Comparison of ENCODE assay signal across 7 cellular contexts in genomic region chr12:53251477-53252348, GRCh38. TPM values are rescaled to one million over a fixed set of nuclear protein-coding genes. Genes with fewer than 3 reads are reported as not detected.
DNase-seq lines count a peak whose midpoint lies in the region; ATAC-seq, FAIRE-seq and TF ChIP-seq lines count a peak whose summit lies in the region.

No MANE protein-coding gene starts in this region.

- ATAC-seq in HG02642 (IDR thresholded peaks at IDR 0.05; ENCODE audit: poor library complexity, unreplicated experiment) = peak; percentile 90
- peak; percentile 91 for ATAC-seq in K562

- no peaks in the 10 kb centered on the region for H4K20me1 ChIP-seq in K562 (replicated peaks; ENCODE audit: control insufficient read depth, insufficient read depth, low read length)

- peak; percentile 2; the same call in 1 of the 2 replicates for TF ChIP-seq EP300 in K562 (IDR thresholded peaks at IDR 0.05; ENCODE audit: low read length)

- H3K9me1 ChIP-seq in K562 (ENCODE audit: control insufficient read depth, insufficient read depth, low read length) = no peaks in the 10 kb centered on the region

- CTCF ChIA-PET in K562 (lab: Yijun Ruan, JAX; ENCODE audit: low intra/inter-chr PET ratio) = interaction anchor here (1.7 kb wide), 1 partner anchor 38 kb away, joined by 10 read pairs; no protein-coding TSS in a partner anchor

- in situ Hi-C loops in K562 (cut with MboI) = no loop called here

- peak overlapping the region; percentile 87 for H2AFZ ChIP-seq in K562 (ENCODE audit: low read depth, low read length)

- DNase-seq in GM12892 (ENCODE audit: insufficient read length) (peak; percentile 95), NCI-H146 (lab: John Stamatoyannopoulos, UW) (peak; percentile 85), T1000 (lab: John Stamatoyannopoulos, UW) (peak; percentile 79), K562 (ENCODE audit: extremely low read depth in 1 of 4, low spot score in 3 of 4) (peak; percentile 85 to 94 (median 94)), skeletal muscle cell (ENCODE audit: low read depth) (no peak)

- H3K9me3 ChIP-seq in K562 (replicated peaks; ENCODE audit: control insufficient read depth, insufficient read depth, low read depth, low read length) (no peaks in the 10 kb centered on the region), iPS-15b (ENCODE audit: control insufficient read depth, insufficient read depth, low read length) (no peaks in the 10 kb centered on the region)

- H3K9ac ChIP-seq in K562 (ENCODE audit: insufficient read depth in 1 of 2, low read depth in 2 of 2, low read length in 2 of 2) (peak overlapping the region; percentile 81 to 98), iPS-15b (ENCODE audit: low read depth, low read length) (peak overlapping the region; percentile 74)

- H3K4me1 ChIP-seq in K562 (replicated peaks in 1 of 2; ENCODE audit: control insufficient read depth in 2 of 2, insufficient read depth in 2 of 2, low read length in 2 of 2) (peaks cover 23 to 29% of the 10 kb centered on the region in 2 experiments; a peak in 4 of 5 replicates), iPS-15b (ENCODE audit: control insufficient read depth, insufficient read depth, low read length) (peaks cover 4% of the 10 kb centered on the region)

- H3K27me3 ChIP-seq in K562 (ENCODE audit: control insufficient read depth in 2 of 2, insufficient read depth in 2 of 2, low read length in 2 of 2) (no peaks in the 10 kb centered on the region), iPS-15b (ENCODE audit: control insufficient read depth, insufficient read depth, low read length) (no peaks in the 10 kb centered on the region)

- H3K27ac ChIP-seq in K562 (ENCODE audit: extremely low read depth, low read depth, low read length) = peak overlapping the region; percentile 71

- H3K4me2 ChIP-seq in K562 (ENCODE audit: insufficient read depth, low read length) = peak overlapping the region; percentile 97

- H3K36me3 ChIP-seq in K562 (ENCODE audit: control insufficient read depth, insufficient read depth, low read length) (peaks cover 19% of the 10 kb centered on the region; the same call in 2 of the 3 replicates), iPS-15b (ENCODE audit: control insufficient read depth, insufficient read depth, low read length) (peaks cover 7% of the 10 kb centered on the region)

- TF ChIP-seq POLR2A in GM12892 (IDR thresholded peaks at IDR 0.05; ENCODE audit: low read depth, low read length) = peak; percentile 74
- TF ChIP-seq POLR2A in K562 (conservative IDR thresholded peaks at IDR 0.05) = peak; percentile 79

- FAIRE-seq in GM12892 (lab: Jason Lieb, UNC) (peak; percentile 17), K562 (lab: Jason Lieb, UNC) (peak; percentile 85)

- intact Hi-C loops in K562 (cut with micrococcal nuclease) = loop anchor here (1.0 kb wide), 3 partner anchors 30 to 38 kb away; no protein-coding TSS in a partner anchor

- TSS peak; percentile 94 for BruUV-seq in K562 (replicated peaks; lab: Mats Ljungman, UMichigan)

- WGBS in K562 (ENCODE audit: insufficient coverage, low coverage, missing lambda C conversion rate) = 0% methylated on average over 24 of the region's 51 CpGs

- peaks cover 27% of the 10 kb centered on the region for H3K79me2 ChIP-seq in K562 (ENCODE audit: control insufficient read depth, insufficient read depth, low read length)

- peak; percentile 59 to 79 for TF ChIP-seq RAD21 in K562 (CRISPR knock-in tag; conservative IDR thresholded peaks at IDR 0.05 in 1 of 2, IDR thresholded peaks at IDR 0.05 in 1 of 2)

- TF ChIP-seq CTCF in K562 (IDR thresholded peaks at IDR 0.05 in 2 of 3, conservative IDR thresholded peaks at IDR 0.05 in 1 of 3; ENCODE audit: insufficient read depth in 2 of 3, low read depth in 1 of 3, low read length in 3 of 3) = peak; percentile 66 to 73 (median 71)

- peak overlapping the region; percentile 96 for H3K4me3 ChIP-seq in K562
- peak overlapping the region; percentile 95 for H3K4me3 ChIP-seq in iPS-15b (ENCODE audit: low read depth, low read length)
- H3K4me3 ChIP-seq in skeletal muscle cell (ENCODE audit: low read depth, low read length) = peak overlapping the region; percentile 69

- POLR2A ChIA-PET in K562 (lab: Yijun Ruan, JAX) = interaction anchor here (0.7 to 3.0 kb wide), 7 partner anchors 9 to 60 kb away, joined by 3 to 9 read pairs (median 3); partner anchors contain the start of gene ESPL1

RNA-seq across cellular contexts. Expression of gene ESPL1, which starts 16.4 kb away (rescaled TPM):
- polyA plus RNA-seq in GM12892 (2012; ENCODE audit: missing spikeins) = 12.5 TPM
- total RNA-seq in K562 (2011; cell fraction: chromatin; rRNA removed; ENCODE audit: low replicate concordance) = 92.5 and 189 TPM in 2 replicates
- 92.7 and 104 TPM in 2 replicates for total RNA-seq in K562 (2011; cell fraction: nucleolus; rRNA removed)
- 92.8 and 98.3 TPM in 2 replicates for total RNA-seq in K562 (2011; cell fraction: nucleoplasm; rRNA removed)
- total RNA-seq in K562 (2014; rRNA removed) = 18.7 and 22.9 TPM in 2 replicates
- 8.8 and 10.3 TPM in 2 replicates for total RNA-seq in K562 (2014; rRNA removed; fragmentation: Illumina TruSeq; extraction: Trizol)
- 18.8 and 19.0 TPM in 2 replicates for total RNA-seq in K562 (2015; rRNA removed; fragmentation: Illumina TruSeq; extraction: Trizol)
- 47.9 and 55.0 TPM in 2 replicates for total RNA-seq in K562 (2021)
- 17.3 and 26.6 TPM in 2 replicates for polyA plus RNA-seq in K562 (2011; rRNA removed)
- polyA plus RNA-seq in K562 (2011; cell fraction: cytosol; rRNA removed) = 15.8 and 25.6 TPM in 2 replicates
- 88.4 and 110 TPM in 2 replicates for polyA plus RNA-seq in K562 (2011; cell fraction: nucleus; rRNA removed)
- polyA plus RNA-seq in K562 (2012) = 20.9 and 21.3 TPM in 2 replicates
- polyA plus RNA-seq in K562 (2014; fragmentation: Illumina TruSeq; extraction: Trizol) = 29.0 and 29.5 TPM in 2 replicates
- 1 to 10 TPM; 1.2 to 1.6 TPM for polyA plus RNA-seq in K562 (2014; fragmentation: Nextera tagmentation; extraction: Ambion mirVana)
- polyA plus RNA-seq in K562 (2014; rRNA removed) = 19.4 and 23.9 TPM in 2 replicates
- 26.7 and 29.4 TPM in 2 replicates for polyA minus RNA-seq in K562 (2011; rRNA and poly(A)+ RNA removed)
- polyA minus RNA-seq in K562 (2011; cell fraction: cytosol; rRNA and poly(A)+ RNA removed) = 16.5 and 18.8 TPM in 2 replicates
- 32.0 and 40.3 TPM in 2 replicates for polyA minus RNA-seq in K562 (2011; cell fraction: nucleus; rRNA and poly(A)+ RNA removed)

RNA-seq across cellular contexts. Expression of gene RARG, which starts 19.7 kb away (rescaled TPM):
- 1.9 TPM for polyA plus RNA-seq in GM12892 (2012; ENCODE audit: missing spikeins)
- total RNA-seq in K562 (2011; cell fraction: chromatin; rRNA removed; ENCODE audit: low replicate concordance) = 6.1 and 17.7 TPM in 2 replicates
- 8.7 and 10.3 TPM in 2 replicates for total RNA-seq in K562 (2011; cell fraction: nucleolus; rRNA removed)
- total RNA-seq in K562 (2011; cell fraction: nucleoplasm; rRNA removed) = 5.0 and 7.3 TPM in 2 replicates
- total RNA-seq in K562 (2014; rRNA removed) (1.9 and 3.3 TPM in 2 replicates), K562 (2014; rRNA removed; fragmentation: Illumina TruSeq; extraction: Trizol) (1.8 and 3.1 TPM in 2 replicates), K562 (2015; rRNA removed; fragmentation: Illumina TruSeq; extraction: Trizol) (3.8 and 4.7 TPM in 2 replicates), K562 (2021) (7.6 and 9.4 TPM in 2 replicates)
- polyA plus RNA-seq in K562 (2011; rRNA removed) (4.1 and 4.7 TPM in 2 replicates), K562 (2014; fragmentation: Illumina TruSeq; extraction: Trizol) (6.0 and 7.8 TPM in 2 replicates), K562 (2014; fragmentation: Nextera tagmentation; extraction: Ambion mirVana) (under 1 TPM; 0.18 to 0.36 TPM), K562 (2014; rRNA removed) (4.9 and 6.5 TPM in 2 replicates)
- 4.7 and 7.6 TPM in 2 replicates for polyA plus RNA-seq in K562 (2011; cell fraction: cytosol; rRNA removed)
- 10.9 and 15.3 TPM in 2 replicates for polyA plus RNA-seq in K562 (2011; cell fraction: nucleus; rRNA removed)
- polyA plus RNA-seq in K562 (2012) = 3.6 and 5.4 TPM in 2 replicates
- polyA minus RNA-seq in K562 (2011; rRNA and poly(A)+ RNA removed) = 4.7 and 5.7 TPM in 2 replicates
- 5.7 and 9.6 TPM in 2 replicates for polyA minus RNA-seq in K562 (2011; cell fraction: cytosol; rRNA and poly(A)+ RNA removed)
- polyA minus RNA-seq in K562 (2011; cell fraction: nucleus; rRNA and poly(A)+ RNA removed) = 3.6 and 7.6 TPM in 2 replicates

RNA-seq across cellular contexts. Expression of gene PFDN5, which starts 43.6 kb away (rescaled TPM):
- polyA plus RNA-seq in GM12892 (2012; ENCODE audit: missing spikeins) = 1,026 TPM
- 274 and 406 TPM in 2 replicates for total RNA-seq in K562 (2011; cell fraction: chromatin; rRNA removed; ENCODE audit: low replicate concordance)
- 346 and 363 TPM in 2 replicates for total RNA-seq in K562 (2011; cell fraction: nucleolus; rRNA removed)
- total RNA-seq in K562 (2011; cell fraction: nucleoplasm; rRNA removed) = 389 and 520 TPM in 2 replicates
- total RNA-seq in K562 (2014; rRNA removed) (395 and 475 TPM in 2 replicates), K562 (2014; rRNA removed; fragmentation: Illumina TruSeq; extraction: Trizol) (742 and 748 TPM in 2 replicates), K562 (2015; rRNA removed; fragmentation: Illumina TruSeq; extraction: Trizol) (576 and 603 TPM in 2 replicates), K562 (2021) (361 and 366 TPM in 2 replicates)
- polyA plus RNA-seq in K562 (2011; rRNA removed) (988 and 1,156 TPM in 2 replicates), K562 (2014; fragmentation: Illumina TruSeq; extraction: Trizol) (540 and 563 TPM in 2 replicates), K562 (2014; fragmentation: Nextera tagmentation; extraction: Ambion mirVana) (1,000 to 10,000 TPM; 1,505 to 1,636 TPM), K562 (2014; rRNA removed) (707 and 867 TPM in 2 replicates)
- 581 and 1,108 TPM in 2 replicates for polyA plus RNA-seq in K562 (2011; cell fraction: cytosol; rRNA removed)
- 677 and 1,297 TPM in 2 replicates for polyA plus RNA-seq in K562 (2011; cell fraction: nucleus; rRNA removed)
- 482 and 595 TPM in 2 replicates for polyA plus RNA-seq in K562 (2012)
- 355 and 476 TPM in 2 replicates for polyA minus RNA-seq in K562 (2011; rRNA and poly(A)+ RNA removed)
- polyA minus RNA-seq in K562 (2011; cell fraction: cytosol; rRNA and poly(A)+ RNA removed) = 76.3 and 107 TPM in 2 replicates
- polyA minus RNA-seq in K562 (2011; cell fraction: nucleus; rRNA and poly(A)+ RNA removed) = 102 and 229 TPM in 2 replicates

RNA-seq across cellular contexts. Expression of gene ITGB7, which starts 44.7 kb away (rescaled TPM):
- polyA plus RNA-seq in GM12892 (2012; ENCODE audit: missing spikeins) = 103 TPM
- total RNA-seq in K562 (2011; cell fraction: chromatin; rRNA removed; ENCODE audit: low replicate concordance) = 1.7 and 4.1 TPM in 2 replicates
- total RNA-seq in K562 (2011; cell fraction: nucleolus; rRNA removed) = 3.6 and 8.2 TPM in 2 replicates
- total RNA-seq in K562 (2011; cell fraction: nucleoplasm; rRNA removed) = 2.3 and 2.7 TPM in 2 replicates
- total RNA-seq in K562 (2014; rRNA removed) (1.3 and 1.9 TPM in 2 replicates), K562 (2014; rRNA removed; fragmentation: Illumina TruSeq; extraction: Trizol) (0.41 and 0.55 TPM in 2 replicates), K562 (2015; rRNA removed; fragmentation: Illumina TruSeq; extraction: Trizol) (0.54 and 0.64 TPM in 2 replicates), K562 (2021) (2.0 and 3.5 TPM in 2 replicates)
- polyA plus RNA-seq in K562 (2011; rRNA removed) (0.98 and 1.5 TPM in 2 replicates), K562 (2014; fragmentation: Illumina TruSeq; extraction: Trizol) (0.57 and 0.67 TPM in 2 replicates), K562 (2014; fragmentation: Nextera tagmentation; extraction: Ambion mirVana) (under 1 TPM; 0.06 to 0.10 TPM), K562 (2014; rRNA removed) (1.2 and 1.9 TPM in 2 replicates)
- 1.2 and 2.2 TPM in 2 replicates for polyA plus RNA-seq in K562 (2011; cell fraction: cytosol; rRNA removed)
- 3.1 and 4.5 TPM in 2 replicates for polyA plus RNA-seq in K562 (2011; cell fraction: nucleus; rRNA removed)
- 0.82 and 1.4 TPM in 2 replicates for polyA plus RNA-seq in K562 (2012)
- 1.2 and 1.3 TPM in 2 replicates for polyA minus RNA-seq in K562 (2011; rRNA and poly(A)+ RNA removed)
- 0.95 and 2.7 TPM in 2 replicates for polyA minus RNA-seq in K562 (2011; cell fraction: cytosol; rRNA and poly(A)+ RNA removed)
- 0.89 and 1.2 TPM in 2 replicates for polyA minus RNA-seq in K562 (2011; cell fraction: nucleus; rRNA and poly(A)+ RNA removed)

RNA-seq across cellular contexts. Expression of gene MYG1, which starts 47.8 kb away (rescaled TPM):
- polyA plus RNA-seq in GM12892 (2012; ENCODE audit: missing spikeins) = 35.2 TPM
- total RNA-seq in K562 (2011; cell fraction: chromatin; rRNA removed; ENCODE audit: low replicate concordance) = 23.2 and 63.0 TPM in 2 replicates
- 28.3 and 35.0 TPM in 2 replicates for total RNA-seq in K562 (2011; cell fraction: nucleolus; rRNA removed)
- total RNA-seq in K562 (2011; cell fraction: nucleoplasm; rRNA removed) = 24.2 and 34.6 TPM in 2 replicates
- total RNA-seq in K562 (2014; rRNA removed) (1.8 and 2.9 TPM in 2 replicates), K562 (2014; rRNA removed; fragmentation: Illumina TruSeq; extraction: Trizol) (0.86 and 1.1 TPM in 2 replicates), K562 (2015; rRNA removed; fragmentation: Illumina TruSeq; extraction: Trizol) (3.0 and 3.3 TPM in 2 replicates), K562 (2021) (3.9 and 4.6 TPM in 2 replicates)
- polyA plus RNA-seq in K562 (2011; rRNA removed) (3.0 and 7.2 TPM in 2 replicates), K562 (2014; fragmentation: Illumina TruSeq; extraction: Trizol) (1.7 and 2.1 TPM in 2 replicates), K562 (2014; fragmentation: Nextera tagmentation; extraction: Ambion mirVana) (1 to 10 TPM in 1 of 2 experiments, under 1 TPM in 1; 0.45 to 1.3 TPM), K562 (2014; rRNA removed) (4.9 and 5.6 TPM in 2 replicates)
- polyA plus RNA-seq in K562 (2011; cell fraction: cytosol; rRNA removed) = 2.8 and 4.9 TPM in 2 replicates
- polyA plus RNA-seq in K562 (2011; cell fraction: nucleus; rRNA removed) = 39.1 and 39.9 TPM in 2 replicates
- polyA plus RNA-seq in K562 (2012) = 2.3 and 8.9 TPM in 2 replicates
- 3.0 and 4.4 TPM in 2 replicates for polyA minus RNA-seq in K562 (2011; rRNA and poly(A)+ RNA removed)
- polyA minus RNA-seq in K562 (2011; cell fraction: cytosol; rRNA and poly(A)+ RNA removed) = 2.0 and 4.0 TPM in 2 replicates
- 8.6 and 11.4 TPM in 2 replicates for polyA minus RNA-seq in K562 (2011; cell fraction: nucleus; rRNA and poly(A)+ RNA removed)
